10 cellular contexts compared by ENCODE assay signal in the genomic region with DNA sequence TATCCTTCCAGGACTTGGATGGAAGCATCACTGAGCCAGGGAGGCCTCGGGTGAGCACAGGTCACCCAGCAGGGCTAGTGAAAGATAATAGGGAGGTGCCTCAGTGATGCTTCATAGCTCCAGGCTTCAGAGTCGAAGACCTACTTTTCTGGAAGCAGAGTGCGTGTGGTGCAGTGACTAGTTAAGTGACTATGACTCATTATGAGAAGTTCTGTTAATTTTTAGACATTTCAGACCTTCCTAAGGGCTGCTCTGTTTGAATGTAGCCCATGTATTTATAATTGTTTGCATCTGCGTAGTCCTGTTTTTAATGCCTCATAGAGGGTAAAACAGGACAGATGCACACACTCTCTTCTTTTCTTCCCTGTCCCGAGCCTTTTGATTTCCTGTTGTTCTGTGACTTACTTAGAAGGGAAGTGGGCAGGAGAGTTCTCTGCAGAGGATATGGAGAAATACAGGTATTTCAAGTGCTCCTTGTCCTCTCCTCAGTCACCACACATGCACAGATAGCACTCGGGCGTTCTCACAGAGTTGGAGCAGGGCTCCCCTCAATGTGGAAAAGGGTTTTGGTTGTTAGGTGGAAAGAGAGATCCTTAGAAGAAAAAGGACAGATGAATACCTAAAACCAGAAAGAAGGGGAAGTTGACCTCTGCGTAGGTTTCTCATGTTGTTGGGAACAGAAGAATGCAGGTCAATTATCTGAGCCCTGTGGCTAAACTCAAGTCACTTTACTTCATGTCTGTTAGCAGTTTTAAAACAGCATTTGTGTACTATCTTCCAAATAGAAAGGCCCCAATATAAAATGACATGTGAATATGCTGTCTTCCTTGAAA. TPM values are rescaled to one million over a fixed set of nuclear protein-coding genes. Genes with fewer than 3 reads are reported as not detected.
DNase-seq lines count a peak whose midpoint lies in the region; ATAC-seq and TF ChIP-seq lines count a peak whose summit lies in the region.
"Had no signal": no experiment of that assay in that cellular context is flagged by ENCODE, and none has a peak within 500 bp of the region (broad histone marks: within the 10 kb centered on the region; RNA-seq: fewer than 3 reads in every experiment).

No MANE protein-coding gene starts in this region.

- no peaks in the 10 kb centered on the region; the same call in none of the 2 replicates for H3K36me3 ChIP-seq in GM06990 (ENCODE audit: control insufficient read depth, insufficient read depth, low read length)

- H3K9me3 Mint-ChIP-seq in natural killer cell treated with Interleukin-12 subunit alpha and Interleukin-12 subunit beta and Interleukin-15 and Interleukin-18, amount 100 ng/mL, for 72 hours: no peaks in the 10 kb centered on the region
- H3K9me3 Mint-ChIP-seq: nephron had no signal

- peaks cover 19 to 25% of the 10 kb centered on the region in 2 donors for H3K4me1 Mint-ChIP-seq in natural killer cell treated with Interleukin-12 subunit alpha and Interleukin-12 subunit beta and Interleukin-15 and Interleukin-18, amount 100 ng/mL, for 72 hours (ENCODE audit: low read depth in 2 of 2)

- H3K27me3 ChIP-seq in GM06990 (replicated peaks; ENCODE audit: control insufficient read depth, insufficient read depth, low read length): no peaks in the 10 kb centered on the region

- no peaks in the 10 kb centered on the region for H3K27me3 Mint-ChIP-seq in natural killer cell treated with Interleukin-12 subunit alpha and Interleukin-12 subunit beta and Interleukin-15 and Interleukin-18, amount 100 ng/mL, for 72 hours

- peak; percentile 62 for DNase-seq in GM06990 (ENCODE audit: extremely low read depth, insufficient read length)
- peak; percentile 74 for DNase-seq in amniotic epithelial cell (ENCODE audit: low read depth)
- no peak for DNase-seq in natural killer cell treated with Interleukin-12 subunit alpha and Interleukin-12 subunit beta and Interleukin-15 and Interleukin-18, amount 100 ng/mL, for 72 hours (ENCODE audit: low spot score)
- DNase-seq in cortex of kidney (lab: John Stamatoyannopoulos, UW): no peak
- no peak for DNase-seq in C1 segment of cervical spinal cord (lab: John Stamatoyannopoulos, UW)
- DNase-seq in activated gamma-delta T cell treated with Interleukin-2 at 50 U/mL for 16 hours: no peak

- peak; percentile 97 for ATAC-seq in GM21447 (IDR thresholded peaks at IDR 0.05; ENCODE audit: unreplicated experiment)
- peak; percentile 95 for ATAC-seq in HG03575 (IDR thresholded peaks at IDR 0.05; ENCODE audit: extremely low read depth, insufficient number of reproducible peaks, low FRiP score, unreplicated experiment)
- ATAC-seq in natural killer cell treated with Interleukin-12 subunit alpha and Interleukin-12 subunit beta and Interleukin-15 and Interleukin-18, amount 100 ng/mL, for 72 hours: peak; percentile 61 to 94

- peak overlapping the region; percentile 82 to 92 for H3K27ac Mint-ChIP-seq in natural killer cell treated with Interleukin-12 subunit alpha and Interleukin-12 subunit beta and Interleukin-15 and Interleukin-18, amount 100 ng/mL, for 72 hours

- H3K36me3 Mint-ChIP-seq in natural killer cell treated with Interleukin-12 subunit alpha and Interleukin-12 subunit beta and Interleukin-15 and Interleukin-18, amount 100 ng/mL, for 72 hours: peaks cover 21% of the 10 kb centered on the region

- TF ChIP-seq CTCF in GM06990 (IDR thresholded peaks at IDR 0.05; ENCODE audit: insufficient read depth, low read length, poor library complexity, severe bottlenecking): no peak

- peak overlapping the region; percentile 81 for H3K4me3 Mint-ChIP-seq in natural killer cell treated with Interleukin-12 subunit alpha and Interleukin-12 subunit beta and Interleukin-15 and Interleukin-18, amount 100 ng/mL, for 72 hours
- H3K4me3 Mint-ChIP-seq: nephron had no signal

- peak overlapping the region; percentile 3; the same call in 1 of the 2 replicates for H3K4me3 ChIP-seq in GM06990 (replicated peaks; ENCODE audit: low read depth, low read length)

RNA-seq across cellular contexts. Expression of gene RALB, which starts 34.7 kb away (rescaled TPM):
- 10 to 100 TPM; 40.1 to 43.2 TPM for total RNA-seq in natural killer cell treated with Interleukin-12 subunit alpha and Interleukin-12 subunit beta and Interleukin-15 and Interleukin-18, amount 100 ng/mL, for 72 hours

RNA-seq across cellular contexts. Expression of gene INHBB, which starts 58.5 kb away (rescaled TPM):
- total RNA-seq in natural killer cell treated with Interleukin-12 subunit alpha and Interleukin-12 subunit beta and Interleukin-15 and Interleukin-18, amount 100 ng/mL, for 72 hours: not detected
- total RNA-seq: T-helper 1 cell treated with Interleukin-12 subunit alpha and Interleukin-12 subunit beta and Interleukin-4 antibody, amounts not matched to agents 30 ng/mL and 1 ng/mL, for 36 hours had no signal

Comparison
In these comparisons a context has a peak if more than half of its experiments do, and no peak if none do; other contexts are left out.
1. DNase-seq: peak in GM06990 (single experiment) and amniotic epithelial cell (single experiment); none in natural killer cell treated with Interleukin-12 subunit alpha and Interleukin-12 subunit beta and Interleukin-15 and Interleukin-18, amount 100 ng/mL, for 72 hours (single experiment), cortex of kidney (single experiment), C1 segment of cervical spinal cord (0 of 14) and activated gamma-delta T cell treated with Interleukin-2 at 50 U/mL for 16 hours (single experiment).
2. Peak in every context shown above with its lines, with median percentiles within 50 percentile points of each other: ATAC-seq.